1 cellular context compared by ENCODE assay signal in genomic region chr19:4374451-4375163, GRCh38.
TF ChIP-seq lines count a peak whose summit lies in the region.

No MANE protein-coding gene starts in this region.

TF ChIP-seq in K562, 482 proteins besides CTCF, POLR2A, EP300 and RAD21 (continued from another document and continues in another):
- TF ChIP-seq HDAC2 (IDR thresholded peaks at IDR 0.05) (peak; percentile 44), JUNB (CRISPR knock-in tag; conservative IDR thresholded peaks at IDR 0.05) (peak; percentile 90), FOS (IDR thresholded peaks at IDR 0.05; ENCODE audit: extremely low read depth, insufficient read length) (peak; percentile 64), AFF1 (IDR thresholded peaks at IDR 0.05; ENCODE audit: low read depth in 1 of 2, partially characterized antibody in 2 of 2) (peak in 1 of 2 experiments; percentile 4), MECOM (CRISPR knock-in tag; IDR thresholded peaks at IDR 0.05) (peak; percentile 63; the same call in 1 of the 2 replicates), DEAF1 (CRISPR knock-in tag; IDR thresholded peaks at IDR 0.05) (peak; percentile 36; the same call in 1 of the 2 replicates), PRDM10 (IDR thresholded peaks at IDR 0.05; ENCODE audit: partially characterized antibody) (peak; percentile 80), NFE2 (IDR thresholded peaks at IDR 0.05; ENCODE audit: low read depth) (peak; percentile 100), MEF2A (IDR thresholded peaks at IDR 0.05; ENCODE audit: control insufficient read depth, low read depth, low read length) (no peak), OTX1 (CRISPR knock-in tag; IDR thresholded peaks at IDR 0.05) (peak; percentile 94), BHLHE40 (IDR thresholded peaks at IDR 0.05; ENCODE audit: low read length) (peak; percentile 97), MXI1 (IDR thresholded peaks at IDR 0.05; ENCODE audit: low read depth, low read length) (peak; percentile 81), TSHZ1 (CRISPR knock-in tag; IDR thresholded peaks at IDR 0.05) (peak; percentile 55; the same call in 1 of the 2 replicates), ZNF316 (IDR thresholded peaks at IDR 0.05) (peak; percentile 100), ATF1 (CRISPR knock-in tag; IDR thresholded peaks at IDR 0.05) (no peak), ATF1 (tag; IDR thresholded peaks at IDR 0.05) (peak; percentile 84), ZEB2 (IDR thresholded peaks at IDR 0.05) (no peak; the same call in 1 of the 2 replicates), CBFB (CRISPR knock-in tag; IDR thresholded peaks at IDR 0.05) (peak; percentile 78; the same call in 1 of the 2 replicates), ZKSCAN8 (CRISPR knock-in tag; IDR thresholded peaks at IDR 0.05) (peak; percentile 82; the same call in 1 of the 2 replicates), SMAD4 (CRISPR knock-in tag; conservative IDR thresholded peaks at IDR 0.05) (peak; percentile 95), FUS (optimal IDR thresholded peaks at IDR 0.05; ENCODE audit: low read depth, low read length) (no peak), CLOCK (CRISPR knock-in tag; IDR thresholded peaks at IDR 0.05; ENCODE audit: borderline replicate concordance) (peak; percentile 83), FOXP4 (CRISPR knock-in tag; IDR thresholded peaks at IDR 0.05; ENCODE audit: borderline replicate concordance) (peak; percentile 97; the same call in 1 of the 2 replicates), NR2C1 (IDR thresholded peaks at IDR 0.05) (0 out of 2 replicates have a peak, but pooled peaks have one; percentile 13), NR2C1 (tag; IDR thresholded peaks at IDR 0.05) (peak; percentile 77), GATAD2A (IDR thresholded peaks at IDR 0.05) (peak; percentile 95), ZBTB43 (CRISPR knock-in tag; IDR thresholded peaks at IDR 0.05) (peak; percentile 84; the same call in 1 of the 2 replicates), ZNF592 (IDR thresholded peaks at IDR 0.05) (peak; percentile 100), E2F3 (CRISPR knock-in tag; IDR thresholded peaks at IDR 0.05) (peak; percentile 49; the same call in 1 of the 2 replicates)
